1 cellular context compared by ENCODE assay signal in the genomic region with DNA sequence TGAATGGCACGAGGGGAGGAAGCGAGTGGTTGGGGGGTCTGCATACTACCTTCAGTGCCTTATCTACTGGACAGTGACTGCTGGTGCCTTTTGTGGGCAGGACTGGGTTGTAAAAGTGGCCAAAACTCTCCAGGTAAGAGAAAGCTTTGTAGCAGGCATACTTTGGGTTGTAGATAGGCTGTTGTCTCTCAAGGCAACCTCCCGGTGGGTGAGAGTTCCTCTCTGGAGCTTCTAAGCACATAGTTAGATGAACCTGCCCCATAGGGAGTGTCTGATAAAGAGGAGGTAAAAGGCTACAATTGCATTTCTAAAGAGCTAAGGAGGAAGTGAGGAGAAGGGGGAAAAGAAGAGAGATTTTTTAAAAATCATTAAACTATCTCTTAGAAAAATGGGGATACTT.
TF ChIP-seq lines count a peak whose summit lies in the region.

No MANE protein-coding gene starts in this region.

TF ChIP-seq in WTC11, 78 proteins besides CTCF, POLR2A, EP300 and RAD21 (continued from another document):
- TF ChIP-seq SMAD3 (CRISPR knock-in tag; IDR thresholded peaks at IDR 0.05; ENCODE audit: borderline replicate concordance): no peak
- no peak for TF ChIP-seq JAZF1 (CRISPR knock-in tag; IDR thresholded peaks at IDR 0.05)
- no peak for TF ChIP-seq FOXJ3 (CRISPR knock-in tag; IDR thresholded peaks at IDR 0.05; ENCODE audit: borderline replicate concordance)
- TF ChIP-seq ZNF423 (CRISPR knock-in tag; IDR thresholded peaks at IDR 0.05): no peak
- no peak for TF ChIP-seq ZNF317 (CRISPR knock-in tag; IDR thresholded peaks at IDR 0.05; ENCODE audit: borderline replicate concordance, low read depth)
- TF ChIP-seq, protein P1, sequence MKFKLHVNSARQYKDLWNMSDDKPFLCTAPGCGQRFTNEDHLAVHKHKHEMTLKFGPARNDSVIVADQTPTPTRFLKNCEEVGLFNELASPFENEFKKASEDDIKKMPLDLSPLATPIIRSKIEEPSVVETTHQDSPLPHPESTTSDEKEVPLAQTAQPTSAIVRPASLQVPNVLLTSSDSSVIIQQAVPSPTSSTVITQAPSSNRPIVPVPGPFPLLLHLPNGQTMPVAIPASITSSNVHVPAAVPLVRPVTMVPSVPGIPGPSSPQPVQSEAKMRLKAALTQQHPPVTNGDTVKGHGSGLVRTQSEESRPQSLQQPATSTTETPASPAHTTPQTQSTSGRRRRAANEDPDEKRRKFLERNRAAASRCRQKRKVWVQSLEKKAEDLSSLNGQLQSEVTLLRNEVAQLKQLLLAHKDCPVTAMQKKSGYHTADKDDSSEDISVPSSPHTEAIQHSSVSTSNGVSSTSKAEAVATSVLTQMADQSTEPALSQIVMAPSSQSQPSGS (CRISPR knock-in tag; IDR thresholded peaks at IDR 0.05; ENCODE audit: borderline replicate concordance, low read depth): no peak
- TF ChIP-seq, protein P2, sequence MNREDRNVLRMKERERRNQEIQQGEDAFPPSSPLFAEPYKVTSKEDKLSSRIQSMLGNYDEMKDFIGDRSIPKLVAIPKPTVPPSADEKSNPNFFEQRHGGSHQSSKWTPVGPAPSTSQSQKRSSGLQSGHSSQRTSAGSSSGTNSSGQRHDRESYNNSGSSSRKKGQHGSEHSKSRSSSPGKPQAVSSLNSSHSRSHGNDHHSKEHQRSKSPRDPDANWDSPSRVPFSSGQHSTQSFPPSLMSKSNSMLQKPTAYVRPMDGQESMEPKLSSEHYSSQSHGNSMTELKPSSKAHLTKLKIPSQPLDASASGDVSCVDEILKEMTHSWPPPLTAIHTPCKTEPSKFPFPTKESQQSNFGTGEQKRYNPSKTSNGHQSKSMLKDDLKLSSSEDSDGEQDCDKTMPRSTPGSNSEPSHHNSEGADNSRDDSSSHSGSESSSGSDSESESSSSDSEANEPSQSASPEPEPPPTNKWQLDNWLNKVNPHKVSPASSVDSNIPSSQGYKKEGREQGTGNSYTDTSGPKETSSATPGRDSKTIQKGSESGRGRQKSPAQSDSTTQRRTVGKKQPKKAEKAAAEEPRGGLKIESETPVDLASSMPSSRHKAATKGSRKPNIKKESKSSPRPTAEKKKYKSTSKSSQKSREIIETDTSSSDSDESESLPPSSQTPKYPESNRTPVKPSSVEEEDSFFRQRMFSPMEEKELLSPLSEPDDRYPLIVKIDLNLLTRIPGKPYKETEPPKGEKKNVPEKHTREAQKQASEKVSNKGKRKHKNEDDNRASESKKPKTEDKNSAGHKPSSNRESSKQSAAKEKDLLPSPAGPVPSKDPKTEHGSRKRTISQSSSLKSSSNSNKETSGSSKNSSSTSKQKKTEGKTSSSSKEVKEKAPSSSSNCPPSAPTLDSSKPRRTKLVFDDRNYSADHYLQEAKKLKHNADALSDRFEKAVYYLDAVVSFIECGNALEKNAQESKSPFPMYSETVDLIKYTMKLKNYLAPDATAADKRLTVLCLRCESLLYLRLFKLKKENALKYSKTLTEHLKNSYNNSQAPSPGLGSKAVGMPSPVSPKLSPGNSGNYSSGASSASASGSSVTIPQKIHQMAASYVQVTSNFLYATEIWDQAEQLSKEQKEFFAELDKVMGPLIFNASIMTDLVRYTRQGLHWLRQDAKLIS (CRISPR knock-in tag; IDR thresholded peaks at IDR 0.05; ENCODE audit: borderline replicate concordance): no peak
- TF ChIP-seq TP53 (CRISPR knock-in tag; IDR thresholded peaks at IDR 0.05): no peak
- TF ChIP-seq, protein P3, sequence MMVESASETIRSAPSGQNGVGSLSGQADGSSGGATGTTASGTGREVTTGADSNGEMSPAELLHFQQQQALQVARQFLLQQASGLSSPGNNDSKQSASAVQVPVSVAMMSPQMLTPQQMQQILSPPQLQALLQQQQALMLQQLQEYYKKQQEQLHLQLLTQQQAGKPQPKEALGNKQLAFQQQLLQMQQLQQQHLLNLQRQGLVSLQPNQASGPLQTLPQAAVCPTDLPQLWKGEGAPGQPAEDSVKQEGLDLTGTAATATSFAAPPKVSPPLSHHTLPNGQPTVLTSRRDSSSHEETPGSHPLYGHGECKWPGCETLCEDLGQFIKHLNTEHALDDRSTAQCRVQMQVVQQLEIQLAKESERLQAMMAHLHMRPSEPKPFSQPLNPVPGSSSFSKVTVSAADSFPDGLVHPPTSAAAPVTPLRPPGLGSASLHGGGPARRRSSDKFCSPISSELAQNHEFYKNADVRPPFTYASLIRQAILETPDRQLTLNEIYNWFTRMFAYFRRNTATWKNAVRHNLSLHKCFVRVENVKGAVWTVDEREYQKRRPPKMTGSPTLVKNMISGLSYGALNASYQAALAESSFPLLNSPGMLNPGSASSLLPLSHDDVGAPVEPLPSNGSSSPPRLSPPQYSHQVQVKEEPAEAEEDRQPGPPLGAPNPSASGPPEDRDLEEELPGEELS (CRISPR knock-in tag; IDR thresholded peaks at IDR 0.05): no peak
- TF ChIP-seq, protein P4, sequence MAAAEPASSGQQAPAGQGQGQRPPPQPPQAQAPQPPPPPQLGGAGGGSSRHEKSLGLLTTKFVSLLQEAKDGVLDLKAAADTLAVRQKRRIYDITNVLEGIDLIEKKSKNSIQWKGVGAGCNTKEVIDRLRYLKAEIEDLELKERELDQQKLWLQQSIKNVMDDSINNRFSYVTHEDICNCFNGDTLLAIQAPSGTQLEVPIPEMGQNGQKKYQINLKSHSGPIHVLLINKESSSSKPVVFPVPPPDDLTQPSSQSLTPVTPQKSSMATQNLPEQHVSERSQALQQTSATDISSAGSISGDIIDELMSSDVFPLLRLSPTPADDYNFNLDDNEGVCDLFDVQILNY (CRISPR knock-in tag; IDR thresholded peaks at IDR 0.05): no peak
TF ChIP-seq in WTC11: peak in this region for 0.
